Comparison of ENCODE assay signal across 1 cellular context in genomic region chr14:24270537-24271133, GRCh38.
TF ChIP-seq lines count a peak whose summit lies in the region.

No MANE protein-coding gene starts in this region.

TF ChIP-seq in IMR-90, 13 proteins besides CTCF, POLR2A, EP300 and RAD21 (continued from another document):
- TF ChIP-seq RCOR1 (IDR thresholded peaks at IDR 0.05; ENCODE audit: insufficient replicate concordance, low read length) (no peak), CHD1 (IDR thresholded peaks at IDR 0.05; ENCODE audit: low read depth, low read length) (no peak), MXI1 (IDR thresholded peaks at IDR 0.05; ENCODE audit: borderline replicate concordance, low read depth, low read length) (no peak), MAFK (IDR thresholded peaks at IDR 0.05; ENCODE audit: low read depth, low read length) (no peak), BHLHE40 (IDR thresholded peaks at IDR 0.05; ENCODE audit: low read depth, low read length) (no peak), MAZ (IDR thresholded peaks at IDR 0.05; ENCODE audit: borderline replicate concordance, low read depth, low read length) (no peak), SMC3 (IDR thresholded peaks at IDR 0.05; ENCODE audit: low read depth, low read length) (no peak), RFX5 (IDR thresholded peaks at IDR 0.05; ENCODE audit: low read depth, low read length) (no peak), NFE2L2 (IDR thresholded peaks at IDR 0.05; ENCODE audit: low read depth, low read length) (no peak), FOS (IDR thresholded peaks at IDR 0.05; ENCODE audit: low read depth, low read length) (no peak), ELK1 (IDR thresholded peaks at IDR 0.05; ENCODE audit: borderline replicate concordance, low read depth, low read length) (no peak)
